Comparison of ENCODE assay signal across 15 cellular contexts in genomic region chr11:117600261-117600783, GRCh38.
A peak's percentile ranks its signal among the peaks of the same experiment; 100 is the strongest.
DNase-seq lines count a peak whose midpoint lies in the region; ATAC-seq, FAIRE-seq and TF ChIP-seq lines count a peak whose summit lies in the region.
"Had no signal": no experiment of that assay in that cellular context is flagged by ENCODE, and none has a peak within 500 bp of the region (broad histone marks: within the 10 kb centered on the region; RNA-seq: fewer than 3 reads in every experiment).

No MANE protein-coding gene starts in this region.

- no peak for TF ChIP-seq CTCF in left ventricle myocardium inferior (IDR thresholded peaks at IDR 0.05; ENCODE audit: borderline replicate concordance)

- WGBS in right cardiac atrium, result 45% methylated on average over 10 of the region's 10 CpGs

- no peaks in the 10 kb centered on the region for H3K9me3 Mint-ChIP-seq in activated T-cell treated with anti-CD3 and anti-CD28 coated beads, Interleukin-2, amount 50 U/mL, for 4 hours
- H3K9me3 Mint-ChIP-seq: activated B cell treated with CpG ODN at 0.5 μM for 24 hours had no signal

- H3K4me3 Mint-ChIP-seq in activated T-cell treated with anti-CD3 and anti-CD28 coated beads, Interleukin-2, amount 50 U/mL, for 4 hours, result no peak overlapping the region
- H3K4me3 Mint-ChIP-seq: activated B cell treated with CpG ODN at 0.5 μM for 24 hours had no signal

- peaks cover 30% of the 10 kb centered on the region for H3K27me3 Mint-ChIP-seq in activated T-cell treated with anti-CD3 and anti-CD28 coated beads, Interleukin-2, amount 50 U/mL, for 4 hours (ENCODE audit: low read depth)

- H3K27ac ChIP-seq in right cardiac atrium (ENCODE audit: low read length) (no peak overlapping the region), left ventricle myocardium inferior (replicated peaks) (no peak overlapping the region), temporal lobe (ENCODE audit: low read depth, low read length) (peak overlapping the region; percentile 92)

- no peaks in the 10 kb centered on the region for H3K4me1 Mint-ChIP-seq in activated T-cell treated with anti-CD3 and anti-CD28 coated beads, Interleukin-2, amount 50 U/mL, for 4 hours (ENCODE audit: low read depth)
- H3K4me1 Mint-ChIP-seq: activated B cell treated with CpG ODN at 0.5 μM for 24 hours had no signal

- intact Hi-C loops in right cardiac atrium (cut with DNase I) (no loop called here), left ventricle myocardium inferior (cut with micrococcal nuclease) (no loop called here)

- H3K9me3 ChIP-seq in right cardiac atrium (ENCODE audit: control insufficient read depth, low read length) (no peaks in the 10 kb centered on the region), left ventricle myocardium inferior (replicated peaks) (no peaks in the 10 kb centered on the region)

- DNase-seq in right cardiac atrium (no peak), left ventricle myocardium inferior (no peak), NCI-H524 treated with DMSO at 0.1 percent for 48 hours (lab: John Stamatoyannopoulos, UW) (peak; percentile 76), frontal cortex (ENCODE audit: low spot score in 2 of 2) (peak; percentile 28 to 35), GM19238 (ENCODE audit: insufficient read length, low spot score) (no peak)
- DNase-seq in activated T-cell treated with anti-CD3 and anti-CD28 coated beads, Interleukin-2, amount 50 U/mL, for 4 hours, result no peak
- DNase-seq: activated B cell treated with CpG ODN at 0.5 μM for 24 hours; activated CD8-positive, alpha-beta memory T cell treated with anti-CD3 and anti-CD28 coated beads, Interleukin-2, amount 50 U/mL, for 48 hours; dermis blood vessel endothelial cell; DMS 273 treated with DMSO at 0.1 percent for 48 hours; MV-4-11; stimulated activated CD8-positive, alpha-beta memory T cell treated with anti-CD3 and anti-CD28 coated beads, Interleukin-4, amount 100 ng/mL, for 48 hours had no signal

- H3K4me3 ChIP-seq in right cardiac atrium (ENCODE audit: low read length), result no peak overlapping the region
- H3K4me3 ChIP-seq in left ventricle myocardium inferior, result no peak overlapping the region

- ATAC-seq in right cardiac atrium, result peak; percentile 27 to 32
- no peak for ATAC-seq in GM18861 (IDR thresholded peaks at IDR 0.05; ENCODE audit: unreplicated experiment)
- ATAC-seq in activated T-cell treated with anti-CD3 and anti-CD28 coated beads, Interleukin-2, amount 50 U/mL, for 4 hours, result no peak
- ATAC-seq: HepG2 had no signal

- H3K36me3 Mint-ChIP-seq in activated T-cell treated with anti-CD3 and anti-CD28 coated beads, Interleukin-2, amount 50 U/mL, for 4 hours (ENCODE audit: insufficient read depth), result no peaks in the 10 kb centered on the region

- H3K4me1 ChIP-seq in right cardiac atrium (ENCODE audit: control insufficient read depth, insufficient read depth, low read length) (peaks cover 2% of the 10 kb centered on the region), left ventricle myocardium inferior (peaks cover 11% of the 10 kb centered on the region)

- FAIRE-seq in frontal cortex (lab: Jason Lieb, UNC), result no peak
- FAIRE-seq: HepG2 had no signal

- H3K27me3 ChIP-seq in right cardiac atrium (ENCODE audit: control insufficient read depth, insufficient read depth) (no peaks in the 10 kb centered on the region), left ventricle myocardium inferior (ENCODE audit: low read depth) (peaks cover 20% of the 10 kb centered on the region)

- no peaks in the 10 kb centered on the region for H3K36me3 ChIP-seq in left ventricle myocardium inferior

Comparison
In these comparisons a context has a peak if more than half of its experiments do, and no peak if none do; other contexts are left out.
1. ATAC-seq: peak in right cardiac atrium (2 of 2); none in GM18861 (single experiment) and activated T-cell treated with anti-CD3 and anti-CD28 coated beads, Interleukin-2, amount 50 U/mL, for 4 hours (0 of 2).
2. DNase-seq: peak in NCI-H524 treated with DMSO at 0.1 percent for 48 hours (single experiment) and frontal cortex (2 of 2); none in right cardiac atrium (0 of 3), left ventricle myocardium inferior (single experiment), GM19238 (single experiment) and activated T-cell treated with anti-CD3 and anti-CD28 coated beads, Interleukin-2, amount 50 U/mL, for 4 hours (single experiment).